12 cellular contexts compared by ENCODE assay signal in the genomic region with DNA sequence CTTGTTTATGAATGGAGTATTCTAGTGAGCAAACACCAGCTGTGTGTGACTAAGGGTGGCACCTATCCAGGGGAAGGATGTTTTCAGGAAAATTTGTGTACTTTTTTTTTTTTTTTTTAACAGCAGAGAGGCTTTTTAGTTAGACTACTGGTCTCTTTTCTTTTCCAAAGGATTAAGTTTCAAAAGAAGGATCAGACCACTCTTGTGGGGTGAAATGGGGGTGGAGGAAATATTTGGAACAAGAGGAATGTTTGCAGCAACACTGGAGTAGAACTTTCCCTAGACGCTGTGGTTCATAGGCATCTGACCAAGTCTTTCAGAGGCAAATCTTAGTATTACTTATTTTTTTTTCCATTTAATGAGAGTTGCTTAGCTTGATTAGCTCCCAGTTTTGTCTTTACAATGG. TPM values are rescaled to one million over a fixed set of nuclear protein-coding genes. Genes with fewer than 3 reads are reported as not detected.
A peak's percentile ranks its signal among the peaks of the same experiment; 100 is the strongest.
DNase-seq lines count a peak whose midpoint lies in the region; TF ChIP-seq lines count a peak whose summit lies in the region.
"Had no signal": no experiment of that assay in that cellular context is flagged by ENCODE, and none has a peak within 500 bp of the region (broad histone marks: within the 10 kb centered on the region; RNA-seq: fewer than 3 reads in every experiment).

No MANE protein-coding gene starts in this region.

- peak overlapping the region; percentile 37 to 81 (median 81) for H3K27ac Mint-ChIP-seq in nephron
- H3K27ac Mint-ChIP-seq: activated naive CD8-positive, alpha-beta T cell treated with anti-CD3 and anti-CD28 coated beads, Interleukin-2, amount 10 ng/mL, durations not matched to agents 7 days and 5 days had no signal

- TF ChIP-seq CTCF in AG04450 (IDR thresholded peaks at IDR 0.05; ENCODE audit: low read depth, low read length) (no peak), nephron (IDR thresholded peaks at IDR 0.05; ENCODE audit: unreplicated experiment in 3 of 3) (no peak), hepatocyte (IDR thresholded peaks at IDR 0.05; ENCODE audit: poor library complexity) (no peak), WERI-Rb-1 (IDR thresholded peaks at IDR 0.05; ENCODE audit: low read depth, low read length) (no peak)

- no peaks in the 10 kb centered on the region for H3K79me2 ChIP-seq in hepatocyte

- 61% methylated on average over 1 of the region's 1 CpG for WGBS in hepatocyte (ENCODE audit: low lambda C conversion rate, missing lambda C conversion rate)

- H3K4me3 ChIP-seq in AG04450 (ENCODE audit: low read depth, low read length) (no peak overlapping the region), hepatocyte (no peak overlapping the region), WERI-Rb-1 (ENCODE audit: low read depth, low read length) (no peak overlapping the region)

- no peaks in the 10 kb centered on the region for H4K20me1 ChIP-seq in hepatocyte (ENCODE audit: insufficient read depth, poor library complexity, severe bottlenecking)

- H2AFZ ChIP-seq in hepatocyte: no peak overlapping the region

- peaks cover 8% of the 10 kb centered on the region for H3K36me3 Mint-ChIP-seq in nephron (ENCODE audit: low read depth)

- no peak overlapping the region for H3K4me2 ChIP-seq in hepatocyte
- H3K4me2 ChIP-seq: SK-N-SH had no signal

- TF ChIP-seq POLR2A in erythroblast (IDR thresholded peaks at IDR 0.05; ENCODE audit: low read length): no peak

- CTCF ChIA-PET in AG04450 (lab: Charles Lee): no interaction called here

- H3K4me3 Mint-ChIP-seq in nephron: peak overlapping the region in 1 of 3 experiments; percentile 36
- H3K4me3 Mint-ChIP-seq: activated naive CD8-positive, alpha-beta T cell treated with anti-CD3 and anti-CD28 coated beads, Interleukin-2, amount 10 ng/mL, durations not matched to agents 7 days and 5 days had no signal

- no peaks in the 10 kb centered on the region for H3K9me3 Mint-ChIP-seq in nephron
- H3K9me3 Mint-ChIP-seq: activated naive CD8-positive, alpha-beta T cell treated with anti-CD3 and anti-CD28 coated beads, Interleukin-2, amount 10 ng/mL, durations not matched to agents 7 days and 5 days had no signal

- peaks cover 40% of the 10 kb centered on the region for H3K4me1 Mint-ChIP-seq in nephron
- H3K4me1 Mint-ChIP-seq: activated naive CD8-positive, alpha-beta T cell treated with anti-CD3 and anti-CD28 coated beads, Interleukin-2, amount 10 ng/mL, durations not matched to agents 7 days and 5 days had no signal

- no peaks in the 10 kb centered on the region for H3K27me3 ChIP-seq in AG04450 (ENCODE audit: control insufficient read depth, insufficient read depth, low read length)
- H3K27me3 ChIP-seq in hepatocyte: no peaks in the 10 kb centered on the region
- no peaks in the 10 kb centered on the region for H3K27me3 ChIP-seq in WERI-Rb-1 (ENCODE audit: insufficient read depth, low read depth, severe bottlenecking)

- POLR2A ChIA-PET in AG04450 (lab: Yijun Ruan, JAX): interaction anchor here (0.7 kb wide), 1 partner anchor 319 kb away, joined by 5 read pairs; no protein-coding TSS in a partner anchor

- no peaks in the 10 kb centered on the region for H3K36me3 ChIP-seq in hepatocyte (replicated peaks; ENCODE audit: insufficient read depth, low read depth)
- H3K36me3 ChIP-seq in WERI-Rb-1: no peaks in the 10 kb centered on the region

- no peaks in the 10 kb centered on the region for H3K27me3 Mint-ChIP-seq in nephron (ENCODE audit: low read depth)
- H3K27me3 Mint-ChIP-seq: activated naive CD8-positive, alpha-beta T cell treated with anti-CD3 and anti-CD28 coated beads, Interleukin-2, amount 10 ng/mL, durations not matched to agents 7 days and 5 days had no signal

- no peaks in the 10 kb centered on the region for H3K9me2 ChIP-seq in hepatocyte (replicated peaks; ENCODE audit: insufficient read depth)
- H3K9me2 ChIP-seq: SK-N-SH had no signal

- H3K9me3 ChIP-seq in AG04450 (ENCODE audit: control insufficient read depth, insufficient read depth, low read length): no peaks in the 10 kb centered on the region
- no peaks in the 10 kb centered on the region for H3K9me3 ChIP-seq in hepatocyte (ENCODE audit: low read depth)
- H3K9me3 ChIP-seq in WERI-Rb-1 (ENCODE audit: severe bottlenecking): no peaks in the 10 kb centered on the region
- H3K9me3 ChIP-seq: SK-N-SH had no signal

- H3K4me1 ChIP-seq in hepatocyte (ENCODE audit: insufficient read depth): no peaks in the 10 kb centered on the region

- DNase-seq in AG04450 (ENCODE audit: low read depth, low spot score): peak; percentile 36
- DNase-seq in NCI-H2171 (lab: John Stamatoyannopoulos, UW): peak; percentile 20
- DNase-seq in fibroblast of peridontal ligament (ENCODE audit: extremely low read depth): peak; percentile 79
- DNase-seq in iPS-NIHi7 (ENCODE audit: extremely low spot score): no peak
- DNase-seq in hepatocyte (ENCODE audit: low spot score): no peak
- no peak for DNase-seq in erythroblast (lab: John Stamatoyannopoulos, UW)
- DNase-seq in WERI-Rb-1: no peak
- DNase-seq: activated CD8-positive, alpha-beta memory T cell treated with anti-CD3 and anti-CD28 coated beads, Interleukin-2, amount 50 U/mL, for 48 hours; activated naive CD8-positive, alpha-beta T cell treated with anti-CD3 and anti-CD28 coated beads, Interleukin-2, amount 10 ng/mL, durations not matched to agents 7 days and 5 days; glutamatergic neuron had no signal

- H3K27ac ChIP-seq in AG04450 (ENCODE audit: low read depth, low read length) (no peak overlapping the region), hepatocyte (no peak overlapping the region), WERI-Rb-1 (no peak overlapping the region)

RNA-seq across cellular contexts. Expression of gene NUBPL, which starts 21.1 kb away (rescaled TPM):
- polyA plus RNA-seq in AG04450 (2011; rRNA removed): 7.3 and 9.3 TPM in 2 replicates
- polyA minus RNA-seq in AG04450 (2011; rRNA and poly(A)+ RNA removed): 4.3 and 8.8 TPM in 2 replicates
- 14.4 and 14.8 TPM in 2 replicates for total RNA-seq in hepatocyte
- polyA plus RNA-seq in hepatocyte: 7.4 and 12.5 TPM in 2 replicates

Comparison
In these comparisons a context has a peak if more than half of its experiments do, and no peak if none do; other contexts are left out.
1. DNase-seq: peak in AG04450 (single experiment), NCI-H2171 (single experiment) and fibroblast of peridontal ligament (single experiment); none in iPS-NIHi7 (single experiment), hepatocyte (single experiment), erythroblast (0 of 2) and WERI-Rb-1 (single experiment).